In the genomic region with DNA sequence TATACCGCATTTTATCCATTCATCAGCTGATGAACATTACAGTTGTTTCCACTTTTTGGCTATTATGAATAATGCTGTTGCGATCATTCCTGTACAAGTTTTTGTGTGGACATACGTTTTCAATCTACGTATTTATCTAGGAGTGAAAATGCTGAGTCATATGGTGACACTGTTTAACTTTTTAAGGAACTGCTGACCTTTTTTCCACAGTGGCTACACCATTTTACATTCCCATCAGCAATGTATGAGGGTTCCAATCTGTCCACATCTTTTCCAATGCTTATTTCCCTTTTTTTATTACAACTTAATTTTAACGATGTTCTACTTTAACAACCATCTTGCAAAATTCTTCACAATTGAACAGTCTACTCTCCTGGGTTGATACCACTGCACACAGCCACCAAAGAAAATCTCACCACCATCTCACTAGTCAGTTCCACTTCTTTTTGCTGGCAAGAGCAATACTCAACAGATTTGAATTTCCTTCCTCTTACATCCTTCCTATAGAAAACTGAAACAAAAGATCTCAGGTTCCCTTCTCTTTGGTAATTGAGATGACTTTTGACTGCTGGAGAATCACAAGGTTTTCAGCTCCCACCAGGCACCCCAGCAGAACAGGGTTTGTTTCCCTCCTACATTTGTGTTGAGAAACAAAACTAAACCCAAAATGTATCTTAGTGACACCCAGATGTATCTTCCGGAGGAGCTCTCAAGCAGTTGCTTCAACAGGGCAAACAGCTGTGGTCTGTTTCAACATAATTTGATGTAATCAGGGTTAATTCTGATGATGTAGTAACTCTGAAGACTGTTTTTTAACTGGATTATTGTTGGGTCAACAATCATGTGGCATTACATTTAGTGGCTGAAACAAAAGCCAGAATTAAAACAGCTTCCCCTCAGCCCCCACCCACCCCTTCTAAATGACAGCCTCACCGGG, we compare ENCODE assay signal across 9 cellular contexts. TPM values are rescaled to one million over a fixed set of nuclear protein-coding genes. Genes with fewer than 3 reads are reported as not detected.
DNase-seq lines count a peak whose midpoint lies in the region; ATAC-seq and TF ChIP-seq lines count a peak whose summit lies in the region.
"Had no signal": no experiment of that assay in that cellular context is flagged by ENCODE, and none has a peak within 500 bp of the region (broad histone marks: within the 10 kb centered on the region; RNA-seq: fewer than 3 reads in every experiment).

No MANE protein-coding gene starts in this region.

- intact Hi-C loops in CD14-positive monocyte (cut with micrococcal nuclease), result loop anchor here in 1 of 2 donors (5.0 kb wide), 1 partner anchor 132 kb away; no protein-coding TSS in a partner anchor
- intact Hi-C loops in sciatic nerve (cut with DNase I), result no loop called here

- peak overlapping the region; percentile 66 to 90 for H3K4me3 Mint-ChIP-seq in CD14-positive monocyte

- H3K27me3 Mint-ChIP-seq in CD14-positive monocyte (ENCODE audit: low read depth in 3 of 3), result peaks cover 0 to 2% (median 2%) of the 10 kb centered on the region in 3 donors

- no peak for TF ChIP-seq CTCF in CD14-positive monocyte (IDR thresholded peaks at IDR 0.05)

- peaks cover 0 to 11% of the 10 kb centered on the region in 2 donors for H3K36me3 Mint-ChIP-seq in CD14-positive monocyte

- peaks cover 0 to 2% (median 0%) of the 10 kb centered on the region in 7 donors for H3K9me3 Mint-ChIP-seq in CD14-positive monocyte

- DNase-seq in CD14-positive monocyte (ENCODE audit: low spot score), result peak; percentile 70
- DNase-seq in NOMO-1 (lab: John Stamatoyannopoulos, UW; ENCODE audit: unreplicated experiment in 2 of 2), result peak; percentile 64 to 95
- peak; percentile 23 for DNase-seq in germinal center (ENCODE audit: low spot score)
- DNase-seq in sciatic nerve (ENCODE audit: low spot score), result no peak
- DNase-seq in COLO829 (ENCODE audit: low spot score), result no peak
- DNase-seq in RKO (ENCODE audit: low spot score), result no peak
- DNase-seq: heart left ventricle had no signal

- peak; percentile 34 for ATAC-seq in GM21619 (IDR thresholded peaks at IDR 0.05; ENCODE audit: unreplicated experiment)
- ATAC-seq in sciatic nerve, result no peak
- ATAC-seq in GM19328 (IDR thresholded peaks at IDR 0.05; ENCODE audit: unreplicated experiment), result no peak

- peak overlapping the region; percentile 98 to 100 (median 99) for H3K27ac Mint-ChIP-seq in CD14-positive monocyte

- H3K4me1 Mint-ChIP-seq in CD14-positive monocyte, result peaks cover 90% of the 10 kb centered on the region

RNA-seq across cellular contexts. Expression of gene GAB2, which starts 7.0 kb away (rescaled TPM):
- polyA plus RNA-seq in CD14-positive monocyte, result 1 to 10 TPM; 2.8 to 4.4 TPM
- total RNA-seq in sciatic nerve, result 63.3 TPM

Comparison
In these comparisons a context has a peak if more than half of its experiments do, and no peak if none do; other contexts are left out.
1. DNase-seq: peak in CD14-positive monocyte (single experiment), NOMO-1 (2 of 2) and germinal center (single experiment); none in sciatic nerve (single experiment), COLO829 (single experiment) and RKO (single experiment).